2 cellular contexts compared by ENCODE assay signal in the genomic region with DNA sequence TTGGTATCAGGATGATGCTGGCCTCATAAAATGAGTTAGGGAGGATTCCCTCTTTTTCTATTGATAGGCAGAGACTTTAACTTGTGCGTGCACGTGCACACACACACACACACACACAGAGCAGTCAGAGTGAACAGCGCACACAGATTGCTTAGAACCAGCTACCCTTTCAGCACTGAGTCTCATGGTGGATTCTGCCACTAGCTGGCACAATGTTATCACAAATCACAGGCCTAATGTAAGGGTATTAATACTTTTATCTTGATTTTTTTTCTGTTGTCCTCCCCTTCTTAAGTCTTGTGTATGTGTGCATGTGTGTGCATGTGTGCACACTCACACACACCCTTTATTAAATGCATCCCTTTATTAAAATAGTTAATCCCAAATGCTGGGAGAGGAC.
TF ChIP-seq lines count a peak whose summit lies in the region.

No MANE protein-coding gene starts in this region.

TF ChIP-seq in SK-N-SH, 30 proteins besides CTCF, POLR2A, EP300 and RAD21 (continued from another document):
- TF ChIP-seq RCOR1 (IDR thresholded peaks at IDR 0.05; ENCODE audit: low read length) = no peak
- TF ChIP-seq RFX5 (IDR thresholded peaks at IDR 0.05; ENCODE audit: low read length) = no peak
- no peak for TF ChIP-seq CHD2 (IDR thresholded peaks at IDR 0.05; ENCODE audit: low read length, partially characterized antibody)
- TF ChIP-seq REST (IDR thresholded peaks at IDR 0.05; ENCODE audit: low read depth, low read length) = no peak
- TF ChIP-seq FOXM1 (IDR thresholded peaks at IDR 0.05; ENCODE audit: low read depth) = no peak
- TF ChIP-seq TAF1 (IDR thresholded peaks at IDR 0.05; ENCODE audit: borderline replicate concordance, low read depth, low read length) = no peak
- TF ChIP-seq GATA2 (CRISPR knock-in tag; IDR thresholded peaks at IDR 0.05) = no peak
- TF ChIP-seq, protein P1, sequence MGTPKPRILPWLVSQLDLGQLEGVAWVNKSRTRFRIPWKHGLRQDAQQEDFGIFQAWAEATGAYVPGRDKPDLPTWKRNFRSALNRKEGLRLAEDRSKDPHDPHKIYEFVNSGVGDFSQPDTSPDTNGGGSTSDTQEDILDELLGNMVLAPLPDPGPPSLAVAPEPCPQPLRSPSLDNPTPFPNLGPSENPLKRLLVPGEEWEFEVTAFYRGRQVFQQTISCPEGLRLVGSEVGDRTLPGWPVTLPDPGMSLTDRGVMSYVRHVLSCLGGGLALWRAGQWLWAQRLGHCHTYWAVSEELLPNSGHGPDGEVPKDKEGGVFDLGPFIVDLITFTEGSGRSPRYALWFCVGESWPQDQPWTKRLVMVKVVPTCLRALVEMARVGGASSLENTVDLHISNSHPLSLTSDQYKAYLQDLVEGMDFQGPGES (IDR thresholded peaks at IDR 0.05; ENCODE audit: low read depth, low read length) = no peak

TF ChIP-seq in SK-N-SH treated with all-trans-retinoic acid at 6 μM for 48 hours, 23 proteins besides CTCF, POLR2A, EP300 and RAD21 (continued from another document):
- no peak for TF ChIP-seq TSHZ2 (CRISPR knock-in tag; IDR thresholded peaks at IDR 0.05)
